Comparison of ENCODE assay signal across 8 cellular contexts in the genomic region with DNA sequence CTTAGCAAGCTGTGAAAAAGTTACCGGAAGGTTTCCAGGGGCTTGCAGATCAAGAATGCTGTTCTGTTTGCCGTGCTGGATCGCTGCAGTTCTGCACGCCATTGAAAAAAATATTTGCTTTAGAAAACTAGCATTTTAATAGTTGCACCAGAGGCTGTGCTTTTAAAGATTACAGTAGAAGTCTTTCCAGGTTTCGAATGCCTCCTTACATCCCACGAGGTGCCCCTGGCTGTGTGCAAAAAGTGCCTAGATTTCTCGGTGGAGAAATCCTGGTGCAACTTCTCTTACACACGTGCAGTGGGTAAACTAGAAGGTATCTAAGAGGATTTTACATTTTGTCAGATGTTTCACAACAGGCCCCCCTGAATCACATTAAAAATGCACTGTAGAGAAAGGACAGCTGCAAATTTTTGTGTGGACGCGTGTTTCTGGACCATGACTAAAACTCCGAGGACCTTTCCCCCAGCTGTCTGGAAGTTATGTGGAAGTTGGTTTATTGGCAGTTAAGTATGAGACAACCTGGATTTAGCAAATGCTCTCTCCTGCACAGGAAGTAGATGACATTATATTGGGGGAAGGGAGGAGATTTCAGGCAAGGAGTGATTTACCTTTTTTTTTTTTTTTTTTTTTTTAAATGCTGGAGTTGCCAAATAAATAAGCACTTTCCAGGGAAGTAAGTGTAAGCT. TPM values are rescaled to one million over a fixed set of nuclear protein-coding genes. Genes with fewer than 3 reads are reported as not detected.
A peak's percentile ranks its signal among the peaks of the same experiment; 100 is the strongest.
DNase-seq lines count a peak whose midpoint lies in the region; ATAC-seq and TF ChIP-seq lines count a peak whose summit lies in the region.

No MANE protein-coding gene starts in this region.

- peak; percentile 85 for DNase-seq in EH (ENCODE audit: low read depth)
- DNase-seq in SKM-1 treated with dmso at 0.1 percent for 144 hours (lab: John Stamatoyannopoulos, UW; ENCODE audit: unreplicated experiment), result peak; percentile 21
- DNase-seq in heart right ventricle, result no peak
- no peak for DNase-seq in NCI-H2081 treated with DMSO at 0.1 percent for 48 hours (lab: John Stamatoyannopoulos, UW)

- peak overlapping the region in 8 of 10 donors; percentile 27 to 66 (median 53) for H3K27ac ChIP-seq in heart right ventricle
- peak overlapping the region; percentile 21 for H3K27ac ChIP-seq in rectal smooth muscle tissue (ENCODE audit: low read depth, low read length)

- H3K4me3 ChIP-seq in heart right ventricle (peak overlapping the region in 9 of 10 donors; percentile 6 to 81 (median 34)), rectal smooth muscle tissue (ENCODE audit: low read length) (peak overlapping the region; percentile 54)

- intact Hi-C loops in heart right ventricle (cut with DNase I), result loop anchor here in 7 of 10 donors (5.0 to 10.0 kb wide), 7 partner anchors 41 to 429 kb away; no protein-coding TSS in a partner anchor

- no peak overlapping the region for H3K9ac ChIP-seq in rectal smooth muscle tissue (ENCODE audit: low read length)

- H3K36me3 ChIP-seq in heart right ventricle (peaks cover 0 to 5% (median 0%) of the 10 kb centered on the region in 9 donors), rectal smooth muscle tissue (ENCODE audit: control insufficient read depth, insufficient read depth, low read length) (no peaks in the 10 kb centered on the region)

- ATAC-seq in heart right ventricle, result peak in 1 of 8 donors; percentile 23
- ATAC-seq in GM19463 (IDR thresholded peaks at IDR 0.05; ENCODE audit: unreplicated experiment), result no peak
- no peak for ATAC-seq in HG02642 (IDR thresholded peaks at IDR 0.05; ENCODE audit: poor library complexity, unreplicated experiment)
- ATAC-seq in HG03095 (IDR thresholded peaks at IDR 0.05; ENCODE audit: unreplicated experiment), result no peak

- WGBS in heart right ventricle, 2 donors, result 8 to 15% methylated on average over 11 of the region's 11 CpGs

- no peak for TF ChIP-seq CTCF in heart right ventricle (IDR thresholded peaks at IDR 0.05)

- H3K27me3 ChIP-seq in heart right ventricle (peaks cover 0 to 26% (median 0%) of the 10 kb centered on the region in 7 donors), rectal smooth muscle tissue (ENCODE audit: control insufficient read depth, insufficient read depth, low read length) (no peaks in the 10 kb centered on the region)

- peaks cover 9 to 75% (median 60%) of the 10 kb centered on the region in 9 donors for H3K4me1 ChIP-seq in heart right ventricle
- peaks cover 8% of the 10 kb centered on the region for H3K4me1 ChIP-seq in rectal smooth muscle tissue (ENCODE audit: control insufficient read depth, insufficient read depth, low read length)

- H3K9me3 ChIP-seq in heart right ventricle, result no peaks in the 10 kb centered on the region

RNA-seq across cellular contexts. Expression of gene TCF7L2, which starts 5.8 kb away (rescaled TPM):
- 10 to 100 TPM in 9 of 10 donors, 1 to 10 TPM in 1; 9.9 to 15.8 (median 12.0) TPM for total RNA-seq in heart right ventricle
- 10 to 100 TPM in 1 of 2 donors, 1 to 10 TPM in 1; 3.6 to 11.9 TPM for polyA plus RNA-seq in heart right ventricle

Comparison
In these comparisons a context has a peak if more than half of its experiments do, and no peak if none do; other contexts are left out.
1. DNase-seq: peak in EH (single experiment) and SKM-1 treated with dmso at 0.1 percent for 144 hours (single experiment); none in heart right ventricle (0 of 2) and NCI-H2081 treated with DMSO at 0.1 percent for 48 hours (single experiment).